20 cellular contexts compared by ENCODE assay signal in the genomic region with DNA sequence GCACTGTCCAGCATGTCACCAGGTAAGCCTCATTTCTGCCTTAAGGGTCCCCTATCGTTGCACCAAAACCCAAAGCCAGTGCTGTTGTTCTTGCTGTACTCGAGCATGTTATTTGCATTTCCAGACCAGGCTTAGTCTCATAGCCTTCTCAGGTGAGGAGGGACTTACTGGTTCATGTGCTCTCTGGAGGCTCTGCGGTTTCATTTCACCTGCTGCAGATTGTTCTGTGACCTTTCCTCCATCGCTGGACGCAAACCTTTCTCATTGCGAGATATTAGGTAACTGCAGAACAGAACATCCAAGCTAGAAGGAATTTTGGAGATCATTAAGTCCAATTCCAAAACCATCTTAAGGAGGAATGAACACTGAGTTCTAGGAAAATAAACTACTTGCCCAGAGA.
DNase-seq lines count a peak whose midpoint lies in the region; ATAC-seq, FAIRE-seq and TF ChIP-seq lines count a peak whose summit lies in the region.
"Had no signal": no experiment of that assay in that cellular context is flagged by ENCODE, and none has a peak within 500 bp of the region (broad histone marks: within the 10 kb centered on the region; RNA-seq: fewer than 3 reads in every experiment).

No MANE protein-coding gene starts in this region.

- peaks cover 2 to 14% of the 10 kb centered on the region in 2 experiments; a peak in 3 of 4 replicates for H3K4me1 Mint-ChIP-seq in H9
- peaks cover 34% of the 10 kb centered on the region for H3K4me1 Mint-ChIP-seq in memory B cell

- H3K79me2 ChIP-seq in H9 (ENCODE audit: insufficient read depth, low read length), result no peaks in the 10 kb centered on the region

- peak; percentile 26 for DNase-seq in GM12865 (ENCODE audit: low read depth)
- no peak for DNase-seq in H9
- no peak for DNase-seq in memory B cell (ENCODE audit: low spot score in 2 of 2)
- DNase-seq in small intestine, result no peak
- no peak for DNase-seq in COLO668 (lab: John Stamatoyannopoulos, UW; ENCODE audit: unreplicated experiment)
- DNase-seq in heart left ventricle, result no peak
- DNase-seq: BE2C; Caco-2; CD4-positive, alpha-beta memory T cell; DMS53; HCEC 1CT; HFFc6 had no signal

- no peak overlapping the region for H2AK5ac ChIP-seq in H9 (ENCODE audit: insufficient read length, low read length)

- no peak overlapping the region for H3K4me3 Mint-ChIP-seq in H9
- H3K4me3 Mint-ChIP-seq in memory B cell, result peak overlapping the region; percentile 18
- H3K4me3 Mint-ChIP-seq: CD4-positive, alpha-beta memory T cell; HFFc6 had no signal

- no peak overlapping the region for H3K27ac ChIP-seq in H9 (ENCODE audit: insufficient read length, low read depth, low read length)
- no peak overlapping the region for H3K27ac ChIP-seq in small intestine (ENCODE audit: low read depth in 1 of 2, low read length in 1 of 2)
- H3K27ac ChIP-seq in heart left ventricle, result no peak overlapping the region
- H3K27ac ChIP-seq: C4-2B, HL-60 had no signal

- H3K4ac ChIP-seq in H9 (ENCODE audit: low read depth, low read length), result no peak overlapping the region

- H4K5ac ChIP-seq in H9 (ENCODE audit: insufficient read length, low read depth, low read length), result no peak overlapping the region

- H3K9me3 ChIP-seq in H9 (ENCODE audit: control insufficient read depth, low read depth, low read length) (no peaks in the 10 kb centered on the region), small intestine (ENCODE audit: control insufficient read depth, low read depth) (no peaks in the 10 kb centered on the region), heart left ventricle (no peaks in the 10 kb centered on the region)
- H3K9me3 ChIP-seq: BE2C, Caco-2 had no signal

- H3K36me3 Mint-ChIP-seq in H9 (ENCODE audit: insufficient read depth in 1 of 3, low read depth in 3 of 3) (no peaks in the 10 kb centered on the region), memory B cell (no peaks in the 10 kb centered on the region)
- H3K36me3 Mint-ChIP-seq: CD4-positive, alpha-beta memory T cell had no signal

- peak; percentile 59 for TF ChIP-seq POLR2A in Raji (IDR thresholded peaks at IDR 0.05; ENCODE audit: insufficient read depth, low read depth, low read length)
- TF ChIP-seq POLR2A in heart left ventricle (IDR thresholded peaks at IDR 0.05), result no peak

- no peaks in the 10 kb centered on the region for H3K79me1 ChIP-seq in H9 (ENCODE audit: insufficient read depth, low read depth, low read length, poor library complexity, severe bottlenecking)

- ATAC-seq in memory B cell (ENCODE audit: low read depth), result peak; percentile 27
- no peak for ATAC-seq in heart left ventricle
- ATAC-seq: K562 had no signal

- H3K18ac ChIP-seq in H9 (ENCODE audit: insufficient read length, low read depth, low read length), result no peak overlapping the region

- H2AFZ ChIP-seq in H9 (ENCODE audit: low read length), result no peak overlapping the region

- peaks cover 2% of the 10 kb centered on the region; the same call in 1 of the 2 replicates for H3K27me3 Mint-ChIP-seq in H9 (ENCODE audit: low read depth)
- peaks cover 18% of the 10 kb centered on the region for H3K27me3 Mint-ChIP-seq in memory B cell
- H3K27me3 Mint-ChIP-seq: CD4-positive, alpha-beta memory T cell had no signal

- no CpG with 5 or more reads among the region's 6 CpGs for WGBS in H9 (ENCODE audit: extremely low coverage, insufficient read length, low lambda C conversion rate)
- WGBS in small intestine, 3 donors, result 84 to 94% (median 90%) methylated on average over 6 of the region's 6 CpGs
- 91 to 93% (median 92%) methylated on average over 6 of the region's 6 CpGs for WGBS in heart left ventricle, 4 donors

- H3K4me3 ChIP-seq in GM12865 (ENCODE audit: low read depth, low read length) (no peak overlapping the region), small intestine (ENCODE audit: low read depth in 1 of 2, low read length in 2 of 2) (no peak overlapping the region), heart left ventricle (no peak overlapping the region)
- H3K4me3 ChIP-seq: K562 had no signal

- H3K27ac Mint-ChIP-seq in H9 (no peak overlapping the region), memory B cell (no peak overlapping the region)
- H3K27ac Mint-ChIP-seq: HFFc6 had no signal

- H3K4me2 ChIP-seq in H9 (ENCODE audit: insufficient read depth, insufficient read length, low read length), result no peak overlapping the region

- no peak overlapping the region for H4K91ac ChIP-seq in H9 (ENCODE audit: insufficient read length, low read depth, low read length)

- H4K20me1 ChIP-seq in H9 (ENCODE audit: control insufficient read depth, insufficient read depth, insufficient read length), result no peaks in the 10 kb centered on the region

- H2BK20ac ChIP-seq in H9 (ENCODE audit: low read depth, low read length, poor library complexity, severe bottlenecking), result no peak overlapping the region

- no peak overlapping the region for H3K14ac ChIP-seq in H9 (ENCODE audit: insufficient read depth, low read length)

- intact Hi-C loops in heart left ventricle (cut with DNase I), result no loop called here

- H2BK120ac ChIP-seq in H9 (ENCODE audit: low read depth, low read length, poor library complexity, severe bottlenecking), result peak overlapping the region; percentile 38

- no peak overlapping the region for H2BK12ac ChIP-seq in H9 (ENCODE audit: insufficient read length, low read depth, low read length)

- FAIRE-seq in small intestine (lab: Jason Lieb, UNC), result no peak
- FAIRE-seq: A204.1, GM12892, GM19239, H1, K562 had no signal

- H3K23me2 ChIP-seq in H9 (ENCODE audit: insufficient read length, low read depth, low read length, poor library complexity, severe bottlenecking), result no peaks in the 10 kb centered on the region

- no peak overlapping the region for H3T11ph ChIP-seq in H9 (ENCODE audit: low read length)

- H4K8ac ChIP-seq in H9 (replicated peaks; ENCODE audit: insufficient read length, low read depth, low read length), result no peak overlapping the region

- TF ChIP-seq CTCF in GM12865 (IDR thresholded peaks at IDR 0.05; ENCODE audit: insufficient read depth, low read depth, low read length, missing control alignments) (no peak), H9 (conservative IDR thresholded peaks at IDR 0.05) (no peak), heart left ventricle (IDR thresholded peaks at IDR 0.05) (no peak)

- no peak overlapping the region for H2BK15ac ChIP-seq in H9 (ENCODE audit: low read depth, low read length)

- no peak overlapping the region for H3K9ac ChIP-seq in H9 (ENCODE audit: extremely low read depth, insufficient read length, low read length)

- no peaks in the 10 kb centered on the region for H3K36me3 ChIP-seq in small intestine (ENCODE audit: control insufficient read depth in 2 of 2, insufficient read depth in 2 of 2, low read length in 2 of 2)
- no peaks in the 10 kb centered on the region for H3K36me3 ChIP-seq in heart left ventricle
- H3K36me3 ChIP-seq: BE2C had no signal

- H3K23ac ChIP-seq in H9 (ENCODE audit: insufficient read length, low read depth, low read length), result no peak overlapping the region

- H3K27me3 ChIP-seq in H9 (ENCODE audit: insufficient read depth, low read length), result no peaks in the 10 kb centered on the region
- no peaks in the 10 kb centered on the region for H3K27me3 ChIP-seq in small intestine (ENCODE audit: control insufficient read depth in 2 of 2, insufficient read depth in 2 of 2, low read length in 2 of 2)
- H3K27me3 ChIP-seq in heart left ventricle, result no peaks in the 10 kb centered on the region
- H3K27me3 ChIP-seq: BE2C had no signal

- H3K4me1 ChIP-seq in H9 (ENCODE audit: insufficient read depth, low read length), result no peaks in the 10 kb centered on the region
- no peaks in the 10 kb centered on the region for H3K4me1 ChIP-seq in small intestine (ENCODE audit: control insufficient read depth in 2 of 2, insufficient read depth in 1 of 2, low read depth in 1 of 2, low read length in 1 of 2)
- H3K4me1 ChIP-seq in heart left ventricle, result peaks cover 0 to 20% (median 8%) of the 10 kb centered on the region in 12 donors
- H3K4me1 ChIP-seq: Caco-2 had no signal

- no peak overlapping the region for H2BK5ac ChIP-seq in H9 (ENCODE audit: insufficient read length, low read length)

- H3K56ac ChIP-seq in H9 (ENCODE audit: insufficient read length, low read depth, low read length), result no peak overlapping the region

- H3K9me3 Mint-ChIP-seq in H9 (no peaks in the 10 kb centered on the region), memory B cell (no peaks in the 10 kb centered on the region)
- H3K9me3 Mint-ChIP-seq: CD4-positive, alpha-beta memory T cell; HFFc6 had no signal
